ENCODE assay signal across 1 cellular context in genomic region chr7:2802504-2803341, GRCh38.
TF ChIP-seq lines count a peak whose summit lies in the region.

No MANE protein-coding gene starts in this region.

TF ChIP-seq in HepG2, 621 proteins besides CTCF, POLR2A, EP300 and RAD21 (continued from another document):
- 0 out of 2 replicates have a peak, but pooled peaks have one; percentile 12 for TF ChIP-seq ATF2 (CRISPR knock-in tag; IDR thresholded peaks at IDR 0.05)
- peak; percentile 45 for TF ChIP-seq RERE (CRISPR knock-in tag; IDR thresholded peaks at IDR 0.05; ENCODE audit: low read depth)
- no peak for TF ChIP-seq TBP (CRISPR knock-in tag; IDR thresholded peaks at IDR 0.05)
- TF ChIP-seq CENPBD1 (CRISPR knock-in tag; IDR thresholded peaks at IDR 0.05; ENCODE audit: borderline replicate concordance, low read depth): no peak
- TF ChIP-seq SRSF4 (IDR thresholded peaks at IDR 0.05; ENCODE audit: low read depth, low read length, poor library complexity, severe bottlenecking): no peak
- TF ChIP-seq ZNF883 (CRISPR knock-in tag; IDR thresholded peaks at IDR 0.05; ENCODE audit: not compliant biosample characterization): no peak
- 0 out of 2 replicates have a peak, but pooled peaks have one; percentile 16 for TF ChIP-seq ZSCAN12 (CRISPR knock-in tag; IDR thresholded peaks at IDR 0.05)
- no peak for TF ChIP-seq HOXA7 (CRISPR knock-in tag; IDR thresholded peaks at IDR 0.05)
- peak; percentile 96 for TF ChIP-seq FOXA3 (CRISPR knock-in tag; IDR thresholded peaks at IDR 0.05)
- TF ChIP-seq FOXP4 (CRISPR knock-in tag; IDR thresholded peaks at IDR 0.05): peak; percentile 98
- TF ChIP-seq TERF1 (CRISPR knock-in tag; IDR thresholded peaks at IDR 0.05): no peak
- peak in 1 of 2 experiments; percentile 68; a peak in 1 of 4 replicates for TF ChIP-seq REST (IDR thresholded peaks at IDR 0.05; ENCODE audit: borderline replicate concordance in 1 of 2, low read depth in 1 of 2, low read length in 2 of 2)
- TF ChIP-seq ZNF10 (CRISPR knock-in tag; IDR thresholded peaks at IDR 0.05; ENCODE audit: borderline replicate concordance, low read depth): no peak
- no peak for TF ChIP-seq THAP11 (CRISPR knock-in tag; IDR thresholded peaks at IDR 0.05)
- 0 out of 2 replicates have a peak, but pooled peaks have one; percentile 27 for TF ChIP-seq HNF1A (IDR thresholded peaks at IDR 0.05; ENCODE audit: low read depth)
- no peak; the same call in 1 of the 2 replicates for TF ChIP-seq HNF1A (CRISPR knock-in tag; IDR thresholded peaks at IDR 0.05; ENCODE audit: borderline replicate concordance)
- no peak for TF ChIP-seq POLR2AphosphoS2 (IDR thresholded peaks at IDR 0.05; ENCODE audit: low read depth, low read length)
- peak; percentile 43 for TF ChIP-seq MYPOP (CRISPR knock-in tag; IDR thresholded peaks at IDR 0.05)
TF ChIP-seq in HepG2: peak in this region for 188.
